ENCODE assay signal across 1 cellular context in genomic region chr19:50025022-50025793, GRCh38.
TF ChIP-seq lines count a peak whose summit lies in the region.

Gene VRK3, minus strand, starts transcription at chr19:50025372. Its CDS starts 9,210 bp downstream, at chr19:50016162.

TF ChIP-seq in A549, 52 proteins besides CTCF, POLR2A, EP300 and RAD21 (continued from another document):
- TF ChIP-seq ATOH8 (CRISPR knock-in tag; IDR thresholded peaks at IDR 0.05; ENCODE audit: low read depth) (no peak), BCL3 (IDR thresholded peaks at IDR 0.05) (peak; percentile 81; the same call in 2 of the 3 replicates), RFX5 (IDR thresholded peaks at IDR 0.05) (peak; percentile 88), HOXB5 (CRISPR knock-in tag; IDR thresholded peaks at IDR 0.05) (0 out of 2 replicates have a peak, but pooled peaks have one; percentile 35), MYC (IDR thresholded peaks at IDR 0.05; ENCODE audit: borderline replicate concordance, low read length) (no peak), GATA3 (IDR thresholded peaks at IDR 0.05; ENCODE audit: borderline replicate concordance) (no peak), SMC3 (IDR thresholded peaks at IDR 0.05) (peak; percentile 32; the same call in 1 of the 3 replicates), CHD2 (IDR thresholded peaks at IDR 0.05; ENCODE audit: low read length, partially characterized antibody) (no peak), PBX3 (IDR thresholded peaks at IDR 0.05) (no peak), MAZ (IDR thresholded peaks at IDR 0.05; ENCODE audit: borderline replicate concordance, low read depth, low read length) (0 out of 2 replicates have a peak, but pooled peaks have one; percentile 65)
